Comparison of ENCODE assay signal across 22 cellular contexts in genomic region chr16:88637797-88638196, GRCh38. TPM values are rescaled to one million over a fixed set of nuclear protein-coding genes. Genes with fewer than 3 reads are reported as not detected.
A peak's percentile ranks its signal among the peaks of the same experiment; 100 is the strongest.
DNase-seq lines count a peak whose midpoint lies in the region; ATAC-seq, FAIRE-seq and TF ChIP-seq lines count a peak whose summit lies in the region.
"Had no signal": no experiment of that assay in that cellular context is flagged by ENCODE, and none has a peak within 500 bp of the region (broad histone marks: within the 10 kb centered on the region; RNA-seq: fewer than 3 reads in every experiment).

No MANE protein-coding gene starts in this region.

- ATAC-seq in GM23338: no peak
- ATAC-seq: heart right ventricle had no signal

- H3K36me3 ChIP-seq in GM23338 (ENCODE audit: insufficient read depth) (no peaks in the 10 kb centered on the region), astrocyte (ENCODE audit: insufficient read depth, low read length) (no peaks in the 10 kb centered on the region), smooth muscle cell (ENCODE audit: low read depth) (no peaks in the 10 kb centered on the region)
- H3K36me3 ChIP-seq: Peyer's patch, thyroid gland had no signal

- peaks cover 22% of the 10 kb centered on the region for H3K4me1 ChIP-seq in GM23338 (ENCODE audit: insufficient read depth)
- peaks cover 14% of the 10 kb centered on the region for H3K4me1 ChIP-seq in astrocyte (ENCODE audit: insufficient read depth, low read length)
- peaks cover 7% of the 10 kb centered on the region for H3K4me1 ChIP-seq in smooth muscle cell (ENCODE audit: low read depth)
- H3K4me1 ChIP-seq: SJSA1 had no signal

- H3K27me3 ChIP-seq in GM23338 (ENCODE audit: insufficient read depth) (no peaks in the 10 kb centered on the region; the same call in 1 of the 2 replicates), astrocyte (ENCODE audit: insufficient read depth, low read length) (peaks cover 20% of the 10 kb centered on the region), smooth muscle cell (ENCODE audit: low read depth) (peaks cover 4% of the 10 kb centered on the region)
- H3K27me3 ChIP-seq: body of pancreas, Peyer's patch, thyroid gland had no signal

- H3K36me3 Mint-ChIP-seq in activated naive CD4-positive, alpha-beta T cell treated with anti-CD3 and anti-CD28 coated beads, Interleukin-2, amount 10 ng/mL, durations not matched to agents 7 days and 5 days: peaks cover 10% of the 10 kb centered on the region
- peaks cover 3% of the 10 kb centered on the region; the same call in 1 of the 3 replicates for H3K36me3 Mint-ChIP-seq in GM23338 (ENCODE audit: low read depth)
- peaks cover 9% of the 10 kb centered on the region for H3K36me3 Mint-ChIP-seq in astrocyte (ENCODE audit: low read depth, unreplicated experiment)
- no peaks in the 10 kb centered on the region for H3K36me3 Mint-ChIP-seq in progenitor cell of endocrine pancreas (ENCODE audit: insufficient read depth)

- H3K9me2 ChIP-seq in GM23338 (ENCODE audit: insufficient read depth): no peaks in the 10 kb centered on the region

- H3K4me2 ChIP-seq in GM23338 (peak overlapping the region; percentile 74), astrocyte (ENCODE audit: low read length) (no peak overlapping the region), smooth muscle cell (no peak overlapping the region)

- H3F3A ChIP-seq in GM23338 (replicated peaks; ENCODE audit: low read depth) (0 out of 2 replicates have a peak, but pooled peaks cover 19% of the 10 kb centered on the region), smooth muscle cell (ENCODE audit: low read depth) (no peaks in the 10 kb centered on the region)

- peaks cover 72% of the 10 kb centered on the region for H3K27me3 Mint-ChIP-seq in activated naive CD4-positive, alpha-beta T cell treated with anti-CD3 and anti-CD28 coated beads, Interleukin-2, amount 10 ng/mL, durations not matched to agents 7 days and 5 days
- H3K27me3 Mint-ChIP-seq in GM23338 (ENCODE audit: insufficient read depth, low read depth, poor library complexity) (peaks cover 36% of the 10 kb centered on the region), astrocyte (ENCODE audit: low read depth, unreplicated experiment) (peaks cover 15% of the 10 kb centered on the region), progenitor cell of endocrine pancreas (peaks cover 37% of the 10 kb centered on the region)

- TF ChIP-seq CTCF in GM23338 (conservative IDR thresholded peaks at IDR 0.05; ENCODE audit: low read depth in 2 of 2): no peak
- TF ChIP-seq CTCF in astrocyte (IDR thresholded peaks at IDR 0.05; ENCODE audit: insufficient read depth, low read depth, low read length): no peak
- TF ChIP-seq CTCF in progenitor cell of endocrine pancreas (IDR thresholded peaks at IDR 0.05; ENCODE audit: unreplicated experiment): no peak
- no peak for TF ChIP-seq CTCF in smooth muscle cell (IDR thresholded peaks at IDR 0.05; ENCODE audit: borderline replicate concordance, insufficient read depth, poor library complexity, severe bottlenecking)

- H3K4me1 Mint-ChIP-seq in activated naive CD4-positive, alpha-beta T cell treated with anti-CD3 and anti-CD28 coated beads, Interleukin-2, amount 10 ng/mL, durations not matched to agents 7 days and 5 days: peaks cover 60% of the 10 kb centered on the region
- H3K4me1 Mint-ChIP-seq in GM23338 (peaks cover 37% of the 10 kb centered on the region), astrocyte (ENCODE audit: low read depth, unreplicated experiment) (peaks cover 4% of the 10 kb centered on the region), progenitor cell of endocrine pancreas (ENCODE audit: low read depth) (no peaks in the 10 kb centered on the region)

- H4K20me1 ChIP-seq in GM23338 (replicated peaks; ENCODE audit: insufficient read depth) (no peaks in the 10 kb centered on the region), astrocyte (ENCODE audit: insufficient read depth, low read length) (peaks cover 14% of the 10 kb centered on the region), smooth muscle cell (ENCODE audit: low read depth) (peaks cover 8% of the 10 kb centered on the region)

- WGBS in smooth muscle cell (ENCODE audit: low lambda C conversion rate): 90% methylated on average over 10 of the region's 10 CpGs

- DNase-seq in activated naive CD4-positive, alpha-beta T cell treated with anti-CD3 and anti-CD28 coated beads, Interleukin-2, amount 10 ng/mL, durations not matched to agents 7 days and 5 days: no peak
- DNase-seq in activated naive CD4-positive, alpha-beta T cell treated with anti-CD3 and anti-CD28 coated beads, Interleukin-2, amount 50 U/mL, for 16 hours: no peak
- DNase-seq in GM23338 (ENCODE audit: low spot score) (no peak), astrocyte (ENCODE audit: low read depth) (no peak), progenitor cell of endocrine pancreas (ENCODE audit: low spot score, unreplicated experiment) (no peak), AG20443 (ENCODE audit: low spot score) (no peak), smooth muscle cell (lab: John Stamatoyannopoulos, UW; ENCODE audit: unreplicated experiment) (no peak), ecto neural progenitor cell (ENCODE audit: low spot score) (no peak)
- DNase-seq: C1 segment of cervical spinal cord, GDM1, heart right ventricle, MV-4-11, retina had no signal

- CTCF ChIA-PET in activated naive CD4-positive, alpha-beta T cell treated with anti-CD3 and anti-CD28 coated beads, Interleukin-2, amount 10 ng/mL, durations not matched to agents 7 days and 5 days (lab: Charles Lee): interaction anchor here (0.6 kb wide), 1 partner anchor 95 kb away, joined by 4 read pairs; no protein-coding TSS in a partner anchor

- H3K9me3 Mint-ChIP-seq in activated naive CD4-positive, alpha-beta T cell treated with anti-CD3 and anti-CD28 coated beads, Interleukin-2, amount 10 ng/mL, durations not matched to agents 7 days and 5 days: peaks cover 1% of the 10 kb centered on the region
- H3K9me3 Mint-ChIP-seq in GM23338: peaks cover 6% of the 10 kb centered on the region; the same call in 2 of the 3 replicates
- H3K9me3 Mint-ChIP-seq in astrocyte (ENCODE audit: unreplicated experiment): no peaks in the 10 kb centered on the region
- no peaks in the 10 kb centered on the region for H3K9me3 Mint-ChIP-seq in progenitor cell of endocrine pancreas (ENCODE audit: low read depth)

- H3K9me3 ChIP-seq in astrocyte (ENCODE audit: insufficient read depth, low read depth, low read length) (no peaks in the 10 kb centered on the region), smooth muscle cell (replicated peaks; ENCODE audit: low read depth) (no peaks in the 10 kb centered on the region)
- H3K9me3 ChIP-seq: body of pancreas, heart right ventricle, Peyer's patch, SJSA1, spleen, thyroid gland had no signal

- no peak for FAIRE-seq in astrocyte (lab: Jason Lieb, UNC)

- H3K4me3 ChIP-seq in GM23338: peak overlapping the region; percentile 30; the same call in 1 of the 2 replicates
- no peak overlapping the region for H3K4me3 ChIP-seq in astrocyte (ENCODE audit: insufficient read depth, low read depth, low read length)
- H3K4me3 ChIP-seq in smooth muscle cell: no peak overlapping the region
- H3K4me3 ChIP-seq: body of pancreas, heart right ventricle, Peyer's patch, SJSA1, spleen, thyroid gland had no signal

- H2AFZ ChIP-seq in GM23338 (no peak overlapping the region), astrocyte (ENCODE audit: low read depth, low read length) (no peak overlapping the region), smooth muscle cell (ENCODE audit: low read depth) (no peak overlapping the region)

- no peak overlapping the region for H3K9ac ChIP-seq in astrocyte (ENCODE audit: low read length)
- no peak overlapping the region for H3K9ac ChIP-seq in smooth muscle cell (ENCODE audit: low read depth)

- no peaks in the 10 kb centered on the region for H3K79me2 ChIP-seq in GM23338 (replicated peaks; ENCODE audit: insufficient read depth)
- no peaks in the 10 kb centered on the region for H3K79me2 ChIP-seq in astrocyte (ENCODE audit: insufficient read depth, low read length)
- H3K79me2 ChIP-seq in smooth muscle cell (ENCODE audit: low read depth): no peaks in the 10 kb centered on the region

- H3K27ac Mint-ChIP-seq in activated naive CD4-positive, alpha-beta T cell treated with anti-CD3 and anti-CD28 coated beads, Interleukin-2, amount 10 ng/mL, durations not matched to agents 7 days and 5 days: peak overlapping the region; percentile 78
- H3K27ac Mint-ChIP-seq in GM23338: peak overlapping the region; percentile 33
- H3K27ac Mint-ChIP-seq in astrocyte (ENCODE audit: unreplicated experiment): peak overlapping the region; percentile 38
- peak overlapping the region; percentile 65 for H3K27ac Mint-ChIP-seq in progenitor cell of endocrine pancreas

- peak overlapping the region; percentile 78 for H3K27ac ChIP-seq in GM23338 (ENCODE audit: low read depth)
- no peak overlapping the region for H3K27ac ChIP-seq in astrocyte (ENCODE audit: low read depth, low read length)
- H3K27ac ChIP-seq in smooth muscle cell (ENCODE audit: low read depth): no peak overlapping the region
- H3K27ac ChIP-seq: body of pancreas, heart right ventricle, Peyer's patch, SJSA1, thyroid gland had no signal

- H3K4me3 Mint-ChIP-seq in activated naive CD4-positive, alpha-beta T cell treated with anti-CD3 and anti-CD28 coated beads, Interleukin-2, amount 10 ng/mL, durations not matched to agents 7 days and 5 days: no peak overlapping the region
- peak overlapping the region; percentile 38 for H3K4me3 Mint-ChIP-seq in GM23338
- no peak overlapping the region for H3K4me3 Mint-ChIP-seq in astrocyte (ENCODE audit: unreplicated experiment)
- H3K4me3 Mint-ChIP-seq in progenitor cell of endocrine pancreas (ENCODE audit: low read depth): no peak overlapping the region

RNA-seq across cellular contexts. Expression of gene IL17C, which starts 0.6 kb away (rescaled TPM):
- 2.7 and 5.1 TPM in 2 replicates for total RNA-seq in GM23338 (2014; rRNA removed; shearing (Covaris generic))
- polyA plus RNA-seq in GM23338 (2016; fragmentation: Nextera tagmentation; extraction: Ambion mirVana): 2.3 and 3.9 TPM in 2 replicates
- 0.36 TPM in 1 of 2 replicates, not detected in the other for total RNA-seq in astrocyte
- total RNA-seq in progenitor cell of endocrine pancreas: 0.29 TPM in 2 replicates
- total RNA-seq in smooth muscle cell: not detected in 2 replicates
- polyA plus RNA-seq in smooth muscle cell: not detected in 2 replicates
- total RNA-seq: body of pancreas; chondrocyte; fibroblast of villous mesenchyme; heart right ventricle; omental fat pad; Peyer's patch; SJSA1; T-helper 1 cell treated with Interleukin-12 subunit alpha and Interleukin-12 subunit beta and Interleukin-4 antibody, amounts not matched to agents 30 ng/mL and 1 ng/mL, for 36 hours; thyroid gland had no signal
- polyA plus RNA-seq: heart right ventricle had no signal

RNA-seq across cellular contexts. Expression of gene CYBA, which starts 13.1 kb away (rescaled TPM):
- 228 and 275 TPM in 2 replicates for total RNA-seq in GM23338 (2014; rRNA removed; shearing (Covaris generic))
- polyA plus RNA-seq in GM23338 (2016; fragmentation: Nextera tagmentation; extraction: Ambion mirVana): 281 and 285 TPM in 2 replicates
- 236 and 284 TPM in 2 replicates for total RNA-seq in astrocyte
- total RNA-seq in progenitor cell of endocrine pancreas: 111 and 112 TPM in 2 replicates
- 158 and 181 TPM in 2 replicates for total RNA-seq in smooth muscle cell
- 388 and 490 TPM in 2 replicates for polyA plus RNA-seq in smooth muscle cell
- total RNA-seq: SJSA1 had no signal

RNA-seq across cellular contexts. Expression of gene MVD, which starts 25.1 kb away (rescaled TPM):
- total RNA-seq in GM23338 (2014; rRNA removed; shearing (Covaris generic)): 144 and 149 TPM in 2 replicates
- polyA plus RNA-seq in GM23338 (2016; fragmentation: Nextera tagmentation; extraction: Ambion mirVana) (94.2 and 95.3 TPM in 2 replicates), smooth muscle cell (85.9 and 113 TPM in 2 replicates)
- total RNA-seq in astrocyte (50.3 and 63.9 TPM in 2 replicates), progenitor cell of endocrine pancreas (78.1 and 78.5 TPM in 2 replicates), smooth muscle cell (25.7 and 46.1 TPM in 2 replicates)

RNA-seq across cellular contexts. Expression of gene SNAI3, which starts 48.5 kb away (rescaled TPM):
- total RNA-seq in GM23338 (2014; rRNA removed; shearing (Covaris generic)): 19.2 and 19.4 TPM in 2 replicates
- 10.0 and 10.3 TPM in 2 replicates for polyA plus RNA-seq in GM23338 (2016; fragmentation: Nextera tagmentation; extraction: Ambion mirVana)
- total RNA-seq in astrocyte: 0.22 and 0.48 TPM in 2 replicates
- total RNA-seq in progenitor cell of endocrine pancreas: 1.2 and 1.9 TPM in 2 replicates
- total RNA-seq in smooth muscle cell: 0.22 and 0.81 TPM in 2 replicates
- 1.4 and 3.3 TPM in 2 replicates for polyA plus RNA-seq in smooth muscle cell
- total RNA-seq: chondrocyte, fibroblast of villous mesenchyme had no signal
